Comparison of ENCODE assay signal across 8 cellular contexts in the genomic region with DNA sequence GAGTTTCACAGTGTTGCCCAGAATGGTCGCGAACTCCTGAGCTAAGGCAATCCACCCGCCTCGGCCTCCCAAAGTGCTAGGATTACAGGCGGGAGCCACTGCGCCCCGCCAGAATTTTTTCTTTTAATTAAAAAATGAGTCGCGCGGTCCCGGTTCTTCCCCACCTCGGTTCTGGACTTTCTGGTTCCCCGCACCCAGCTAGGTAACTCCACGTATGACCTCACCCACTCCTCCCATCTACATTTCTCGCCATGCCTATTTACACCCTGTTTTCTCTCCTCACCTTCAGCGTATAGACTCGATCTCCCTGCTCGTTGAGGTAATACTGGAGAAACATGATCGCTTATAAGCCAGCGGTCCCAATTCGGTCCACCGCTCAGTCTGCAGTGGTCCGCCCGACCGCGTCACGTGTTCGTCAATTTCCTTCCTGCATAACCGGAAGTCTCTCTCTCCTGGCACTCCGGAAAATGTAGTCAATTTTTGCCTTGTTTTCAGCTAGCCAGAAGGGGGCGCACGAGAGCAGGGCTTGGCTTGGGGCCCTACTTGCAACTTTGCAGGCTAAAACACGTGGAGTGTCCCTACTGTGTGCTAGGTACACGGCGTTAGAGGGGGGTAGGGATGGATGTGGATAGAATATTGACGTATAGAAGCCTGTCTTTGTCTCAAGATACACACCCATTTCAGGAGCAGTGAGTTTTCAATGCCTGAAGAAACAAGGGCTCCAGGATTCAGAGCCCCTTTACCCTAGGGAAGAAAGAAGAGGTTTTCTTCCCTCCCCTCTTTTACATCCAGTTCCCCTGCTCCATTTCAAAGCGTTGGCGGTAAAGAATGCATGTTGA. TPM values are rescaled to one million over a fixed set of nuclear protein-coding genes. Genes with fewer than 3 reads are reported as not detected.
A peak's percentile ranks its signal among the peaks of the same experiment; 100 is the strongest.
DNase-seq lines count a peak whose midpoint lies in the region; ATAC-seq and FAIRE-seq lines count a peak whose summit lies in the region.

Gene NOP10, minus strand, starts transcription at position 400 of the 839 bp plus-strand sequence. Its CDS starts 63 bp downstream, at position 337.
Gene NUTM1, plus strand, starts transcription at position 579 of the 839 bp plus-strand sequence. CDS start 382 bp downstream, outside the sequence.

- H3K27ac Mint-ChIP-seq in activated T-helper 1 cell treated with anti-CD3 and anti-CD28 coated beads, Interleukin-12 subunit alpha, Interleukin-12 subunit beta, Interleukin-2, Interleukin-4 antibody, amounts not matched to agents 30 ng/mL and 10 ng/mL and 1 ng/mL, durations not matched to agents 14 hours and 24 hours and 36 hours = peak within 1 kb of the TSS; percentile 88
- H3K27ac Mint-ChIP-seq in natural killer cell treated with Interleukin-12 subunit alpha and Interleukin-12 subunit beta and Interleukin-15 and Interleukin-18, amount 100 ng/mL, for 72 hours = no peak within 1 kb of the TSS

- no peaks in the 10 kb centered on the region for H3K9me3 Mint-ChIP-seq in activated T-helper 1 cell treated with anti-CD3 and anti-CD28 coated beads, Interleukin-12 subunit alpha, Interleukin-12 subunit beta, Interleukin-2, Interleukin-4 antibody, amounts not matched to agents 30 ng/mL and 10 ng/mL and 1 ng/mL, durations not matched to agents 14 hours and 24 hours and 36 hours
- no peaks in the 10 kb centered on the region for H3K9me3 Mint-ChIP-seq in natural killer cell treated with Interleukin-12 subunit alpha and Interleukin-12 subunit beta and Interleukin-15 and Interleukin-18, amount 100 ng/mL, for 72 hours

- no peaks in the 10 kb centered on the region for H3K27me3 Mint-ChIP-seq in activated T-helper 1 cell treated with anti-CD3 and anti-CD28 coated beads, Interleukin-12 subunit alpha, Interleukin-12 subunit beta, Interleukin-2, Interleukin-4 antibody, amounts not matched to agents 30 ng/mL and 10 ng/mL and 1 ng/mL, durations not matched to agents 14 hours and 24 hours and 36 hours (ENCODE audit: insufficient read depth)
- no peaks in the 10 kb centered on the region for H3K27me3 Mint-ChIP-seq in natural killer cell treated with Interleukin-12 subunit alpha and Interleukin-12 subunit beta and Interleukin-15 and Interleukin-18, amount 100 ng/mL, for 72 hours

- no peak within 1 kb of the TSS for H3K4me3 Mint-ChIP-seq in activated T-helper 1 cell treated with anti-CD3 and anti-CD28 coated beads, Interleukin-12 subunit alpha, Interleukin-12 subunit beta, Interleukin-2, Interleukin-4 antibody, amounts not matched to agents 30 ng/mL and 10 ng/mL and 1 ng/mL, durations not matched to agents 14 hours and 24 hours and 36 hours
- no peak within 1 kb of the TSS for H3K4me3 Mint-ChIP-seq in natural killer cell treated with Interleukin-12 subunit alpha and Interleukin-12 subunit beta and Interleukin-15 and Interleukin-18, amount 100 ng/mL, for 72 hours

- DNase-seq in EH (ENCODE audit: low read depth) = peak; percentile 93
- DNase-seq in Kasumi-1 (lab: John Stamatoyannopoulos, UW) = peak; percentile 82 to 84
- DNase-seq in RCC 7860 (ENCODE audit: low spot score) = peak; percentile 79
- DNase-seq in activated T-helper 1 cell treated with anti-CD3 and anti-CD28 coated beads, Interleukin-12 subunit alpha, Interleukin-12 subunit beta, Interleukin-2, Interleukin-4 antibody, amounts not matched to agents 30 ng/mL and 10 ng/mL and 1 ng/mL, durations not matched to agents 14 hours and 24 hours and 36 hours (ENCODE audit: low spot score) = peak; percentile 91
- DNase-seq in fibroblast of peridontal ligament (ENCODE audit: extremely low read depth) = peak; percentile 93
- peak; percentile 95 for DNase-seq in natural killer cell treated with Interleukin-12 subunit alpha and Interleukin-12 subunit beta and Interleukin-15 and Interleukin-18, amount 100 ng/mL, for 72 hours (ENCODE audit: low spot score)
- DNase-seq in stimulated activated naive CD4-positive, alpha-beta T cell treated with Interleukin-2 at 50 U/mL for 16 hours (lab: John Stamatoyannopoulos, UW) = peak; percentile 92

- intact Hi-C loops in activated T-helper 1 cell treated with anti-CD3 and anti-CD28 coated beads, Interleukin-12 subunit alpha, Interleukin-12 subunit beta, Interleukin-2, Interleukin-4 antibody, amounts not matched to agents 30 ng/mL and 10 ng/mL and 1 ng/mL, durations not matched to agents 14 hours and 24 hours and 36 hours (cut with micrococcal nuclease) = loop anchor here (1.0 to 2.0 kb wide), 10 partner anchors 9 to 578 kb away; partner anchors contain the start of genes AVEN, EMC4, GOLGA8A and GOLGA8B

- peaks cover 26% of the 10 kb centered on the region for H3K4me1 Mint-ChIP-seq in activated T-helper 1 cell treated with anti-CD3 and anti-CD28 coated beads, Interleukin-12 subunit alpha, Interleukin-12 subunit beta, Interleukin-2, Interleukin-4 antibody, amounts not matched to agents 30 ng/mL and 10 ng/mL and 1 ng/mL, durations not matched to agents 14 hours and 24 hours and 36 hours (ENCODE audit: low read depth)
- H3K4me1 Mint-ChIP-seq in natural killer cell treated with Interleukin-12 subunit alpha and Interleukin-12 subunit beta and Interleukin-15 and Interleukin-18, amount 100 ng/mL, for 72 hours (ENCODE audit: low read depth in 2 of 2) = peaks cover 19 to 20% of the 10 kb centered on the region in 2 donors

- peaks cover 25% of the 10 kb centered on the region for H3K36me3 Mint-ChIP-seq in activated T-helper 1 cell treated with anti-CD3 and anti-CD28 coated beads, Interleukin-12 subunit alpha, Interleukin-12 subunit beta, Interleukin-2, Interleukin-4 antibody, amounts not matched to agents 30 ng/mL and 10 ng/mL and 1 ng/mL, durations not matched to agents 14 hours and 24 hours and 36 hours (ENCODE audit: low read depth)
- peaks cover 13% of the 10 kb centered on the region for H3K36me3 Mint-ChIP-seq in natural killer cell treated with Interleukin-12 subunit alpha and Interleukin-12 subunit beta and Interleukin-15 and Interleukin-18, amount 100 ng/mL, for 72 hours

- peak; percentile 51 for FAIRE-seq in RCC 7860 (lab: Jason Lieb, UNC)

- ATAC-seq in GM21825 (IDR thresholded peaks at IDR 0.05; ENCODE audit: unreplicated experiment) = peak; percentile 82
- peak; percentile 94 to 95 for ATAC-seq in natural killer cell treated with Interleukin-12 subunit alpha and Interleukin-12 subunit beta and Interleukin-15 and Interleukin-18, amount 100 ng/mL, for 72 hours

RNA-seq across cellular contexts. Expression of gene NOP10, which starts in this region (rescaled TPM):
- 257 and 267 TPM in 2 replicates for total RNA-seq in activated T-helper 1 cell treated with anti-CD3 and anti-CD28 coated beads, Interleukin-12 subunit alpha, Interleukin-12 subunit beta, Interleukin-2, Interleukin-4 antibody, amounts not matched to agents 30 ng/mL and 10 ng/mL and 1 ng/mL, durations not matched to agents 14 hours and 24 hours and 36 hours
- total RNA-seq in natural killer cell treated with Interleukin-12 subunit alpha and Interleukin-12 subunit beta and Interleukin-15 and Interleukin-18, amount 100 ng/mL, for 72 hours = 100 to 1,000 TPM; 196 to 250 TPM

RNA-seq across cellular contexts. Expression of gene NUTM1, which starts in this region (rescaled TPM):
- total RNA-seq in activated T-helper 1 cell treated with anti-CD3 and anti-CD28 coated beads, Interleukin-12 subunit alpha, Interleukin-12 subunit beta, Interleukin-2, Interleukin-4 antibody, amounts not matched to agents 30 ng/mL and 10 ng/mL and 1 ng/mL, durations not matched to agents 14 hours and 24 hours and 36 hours = not detected in 2 replicates
- not detected for total RNA-seq in natural killer cell treated with Interleukin-12 subunit alpha and Interleukin-12 subunit beta and Interleukin-15 and Interleukin-18, amount 100 ng/mL, for 72 hours

Comparison
In these comparisons a context has a peak if more than half of its experiments do, and no peak if none do; other contexts are left out.
1. Peak in every context shown above with its lines: DNase-seq and ATAC-seq.